Comparison of ENCODE assay signal across 18 cellular contexts in the genomic region with DNA sequence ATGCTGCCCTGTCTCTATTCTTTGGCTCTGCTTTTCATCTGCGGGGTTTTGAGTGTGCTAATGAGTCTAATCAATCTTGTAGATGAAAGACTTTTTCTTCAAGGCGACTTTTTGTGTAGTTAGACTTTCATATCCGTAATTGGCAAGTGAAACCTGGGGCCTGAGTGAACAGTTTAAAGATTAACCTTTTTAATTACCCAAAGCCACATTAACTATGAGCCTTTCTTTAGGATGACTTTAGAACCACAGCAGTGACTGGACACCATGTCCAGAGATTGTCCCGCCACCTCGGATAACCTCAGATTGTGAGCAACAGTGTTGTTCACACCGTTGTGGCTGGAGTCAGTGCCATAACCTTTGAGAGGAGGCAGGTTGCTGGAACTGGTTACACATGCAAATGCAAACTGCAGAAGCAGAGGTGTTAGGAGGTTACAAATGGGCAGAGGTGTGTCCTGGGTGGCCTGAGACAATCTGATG. TPM values are rescaled to one million over a fixed set of nuclear protein-coding genes. Genes with fewer than 3 reads are reported as not detected.
"Had no signal": no experiment of that assay in that cellular context is flagged by ENCODE, and none has a peak within 500 bp of the region (broad histone marks: within the 10 kb centered on the region; RNA-seq: fewer than 3 reads in every experiment).

No MANE protein-coding gene starts in this region.

- H3K36me3 ChIP-seq: colonic mucosa, esophagus squamous epithelium, sigmoid colon, thoracic aorta had no signal

- ATAC-seq: activated CD8-positive, alpha-beta T cell treated with anti-CD3 and anti-CD28 coated beads, Interleukin-2, amount 10 ng/mL, durations not matched to agents 7 days and 5 days; WTC11 had no signal

- H3K27me3 Mint-ChIP-seq: activated CD4-positive, alpha-beta T cell treated with anti-CD3 and anti-CD28 coated beads, Interleukin-2, amount 10 ng/mL, durations not matched to agents 24 days and 14 days had no signal

- H3K9me3 Mint-ChIP-seq: activated CD4-positive, alpha-beta T cell treated with anti-CD3 and anti-CD28 coated beads, Interleukin-2, amount 10 ng/mL, durations not matched to agents 24 days and 14 days; activated naive CD4-positive, alpha-beta T cell treated with anti-CD3 and anti-CD28 coated beads for 36 hours had no signal

- H3K4me1 Mint-ChIP-seq: WTC11 had no signal

- H3K4me3 Mint-ChIP-seq: activated CD4-positive, alpha-beta T cell treated with anti-CD3 and anti-CD28 coated beads, Interleukin-2, amount 10 ng/mL, durations not matched to agents 24 days and 14 days; activated CD8-positive, alpha-beta T cell treated with anti-CD3 and anti-CD28 coated beads, Interleukin-2, amount 10 ng/mL, durations not matched to agents 7 days and 5 days; activated naive CD4-positive, alpha-beta T cell treated with anti-CD3 and anti-CD28 coated beads for 36 hours; WTC11 had no signal

- DNase-seq: activated CD4-positive, alpha-beta T cell treated with anti-CD3 and anti-CD28 coated beads, Interleukin-2, amount 10 ng/mL, durations not matched to agents 24 days and 14 days; activated CD8-positive, alpha-beta T cell treated with anti-CD3 and anti-CD28 coated beads, Interleukin-2, amount 10 ng/mL, durations not matched to agents 7 days and 5 days; caudate nucleus; colonic mucosa; effector CD4-positive, alpha-beta T cell; esophagus squamous epithelium; hypothalamus; kidney glomerular epithelial cell; sigmoid colon; stimulated activated CD4-positive, alpha-beta T cell treated with anti-CD3 and anti-CD28 coated beads, Interleukin-1b, Interleukin-23, amount 100 ng/mL, for 48 hours; SW 1271 had no signal

- H3K27me3 ChIP-seq: colonic mucosa, esophagus squamous epithelium, sigmoid colon had no signal

- H3K4me1 ChIP-seq: colonic mucosa, esophagus squamous epithelium, sigmoid colon had no signal

- H3K27ac Mint-ChIP-seq: activated CD4-positive, alpha-beta T cell treated with anti-CD3 and anti-CD28 coated beads, Interleukin-2, amount 10 ng/mL, durations not matched to agents 24 days and 14 days; activated CD8-positive, alpha-beta T cell treated with anti-CD3 and anti-CD28 coated beads, Interleukin-2, amount 10 ng/mL, durations not matched to agents 7 days and 5 days; activated naive CD4-positive, alpha-beta T cell treated with anti-CD3 and anti-CD28 coated beads for 36 hours; WTC11 had no signal

- H3K4me3 ChIP-seq: colonic mucosa, esophagus squamous epithelium, sigmoid colon, thoracic aorta had no signal

- H3K9me3 ChIP-seq: colonic mucosa, esophagus squamous epithelium, sigmoid colon, thoracic aorta had no signal

- H3K27ac ChIP-seq: colonic mucosa, esophagus squamous epithelium, sigmoid colon, thoracic aorta had no signal

- H3K36me3 Mint-ChIP-seq: WTC11 had no signal

RNA-seq across cellular contexts. Expression of a gene that starts 58.7 kb away (rescaled TPM):
- total RNA-seq: activated CD8-positive, alpha-beta T cell treated with anti-CD3 and anti-CD28 coated beads, Interleukin-2, amount 10 ng/mL, durations not matched to agents 7 days and 5 days; colonic mucosa; endothelial cell of umbilical vein; mesenteric fat pad; pulmonary artery endothelial cell; sigmoid colon; thoracic aorta had no signal
- polyA plus RNA-seq: adipose tissue had no signal
